ENCODE assay signal across 8 cellular contexts in the genomic region with DNA sequence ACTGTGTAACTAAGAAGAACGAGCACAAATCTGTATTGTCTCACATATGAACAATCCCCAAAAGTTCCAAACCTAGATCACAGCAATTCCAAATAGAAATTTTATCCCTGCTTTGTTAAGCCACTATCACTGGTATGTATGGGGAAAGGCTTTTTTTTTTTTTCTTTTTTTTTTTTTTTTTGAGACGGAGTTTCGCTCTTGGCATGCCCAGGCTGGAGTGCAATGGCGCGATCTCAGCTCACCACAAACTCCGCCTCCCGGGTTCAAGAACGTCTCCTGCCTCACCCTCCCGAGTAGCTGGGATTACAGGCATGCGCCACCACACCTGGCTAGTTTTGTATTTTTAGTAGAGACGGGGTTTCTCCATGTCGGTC. TPM values are rescaled to one million over a fixed set of nuclear protein-coding genes. Genes with fewer than 3 reads are reported as not detected.
DNase-seq lines count a peak whose midpoint lies in the region; ATAC-seq and TF ChIP-seq lines count a peak whose summit lies in the region.
"Not testable (repeated sequence)": the region's sequence is repeated elsewhere in the genome, so short reads cannot be mapped to it uniquely, and the experiment has no call there.

No MANE protein-coding gene starts in this region.

- intact Hi-C loops in activated CD4-positive, alpha-beta T cell treated with anti-CD3 and anti-CD28 coated beads for 36 hours (cut with DNase I, micrococcal nuclease) = loop anchor here (1.0 to 2.0 kb wide), 12 partner anchors 25 to 1048 kb away; partner anchors contain the start of genes BAG1 (in 2 of the 2), DNAJA1 (in 2 of the 2), NDUFB6 (in 2 of the 2) and SMU1 (in 2 of the 2)
- intact Hi-C loops in breast epithelium (cut with DNase I; ENCODE audit: low total_unique reads) = not testable (repeated sequence)

- CTCF ChIA-PET in activated CD4-positive, alpha-beta T cell treated with anti-CD3 and anti-CD28 coated beads for 36 hours (lab: Charles Lee) = interaction anchor here (0.9 kb wide), 2 partner anchors 31 to 420 kb away, joined by 3 to 4 read pairs; no protein-coding TSS in a partner anchor

- not testable (repeated sequence) for H3K36me3 ChIP-seq in breast epithelium
- peaks cover 8 to 14% of the 10 kb centered on the region in 2 donors for H3K36me3 ChIP-seq in mucosa of rectum (ENCODE audit: control insufficient read depth in 2 of 2, insufficient read depth in 2 of 2, low read length in 2 of 2)

- H3K4me3 Mint-ChIP-seq in activated CD4-positive, alpha-beta T cell treated with anti-CD3 and anti-CD28 coated beads for 36 hours = peak overlapping the region; percentile 98
- H3K4me3 Mint-ChIP-seq in glutamatergic neuron (ENCODE audit: unreplicated experiment) = peak overlapping the region; percentile 97

- H3K4me1 ChIP-seq in breast epithelium; mucosa of rectum (ENCODE audit: control insufficient read depth in 2 of 2, insufficient read depth in 2 of 2, low read length in 2 of 2): not testable (repeated sequence)

- peak; percentile 5 for ATAC-seq in GM19023 (IDR thresholded peaks at IDR 0.05; ENCODE audit: unreplicated experiment)
- not testable (repeated sequence) for ATAC-seq in activated CD4-positive, alpha-beta T cell treated with anti-CD3 and anti-CD28 coated beads for 36 hours

- H3K9me3 Mint-ChIP-seq in activated CD4-positive, alpha-beta T cell treated with anti-CD3 and anti-CD28 coated beads for 36 hours (ENCODE audit: low read depth) = not testable (repeated sequence)
- H3K9me3 Mint-ChIP-seq in glutamatergic neuron (ENCODE audit: unreplicated experiment) = peaks cover 14% of the 10 kb centered on the region

- TF ChIP-seq POLR2A in breast epithelium (IDR thresholded peaks at IDR 0.05) = not testable (repeated sequence)

- peak overlapping the region; percentile 96 for H3K27ac Mint-ChIP-seq in activated CD4-positive, alpha-beta T cell treated with anti-CD3 and anti-CD28 coated beads for 36 hours
- H3K27ac Mint-ChIP-seq in glutamatergic neuron (ENCODE audit: unreplicated experiment) = peak overlapping the region; percentile 96

- H3K4me1 Mint-ChIP-seq in activated CD4-positive, alpha-beta T cell treated with anti-CD3 and anti-CD28 coated beads for 36 hours = peaks cover 33% of the 10 kb centered on the region
- not testable (repeated sequence) for H3K4me1 Mint-ChIP-seq in glutamatergic neuron (ENCODE audit: low read depth, unreplicated experiment)

- POLR2A ChIA-PET in activated CD4-positive, alpha-beta T cell treated with anti-CD3 and anti-CD28 coated beads for 36 hours (lab: Charles Lee) = interaction anchor here (0.6 to 4.0 kb wide), 3 partner anchors 25 to 296 kb away, joined by 3 to 36 read pairs (median 3); partner anchors contain the start of gene DNAJA1

- H3K36me3 Mint-ChIP-seq in activated CD4-positive, alpha-beta T cell treated with anti-CD3 and anti-CD28 coated beads for 36 hours (ENCODE audit: low read depth) = peaks cover 37% of the 10 kb centered on the region
- H3K36me3 Mint-ChIP-seq in glutamatergic neuron (ENCODE audit: unreplicated experiment) = not testable (repeated sequence)

- H3K27me3 ChIP-seq in breast epithelium; mucosa of rectum (ENCODE audit: control insufficient read depth in 2 of 2, insufficient read depth in 2 of 2, low read length in 2 of 2): not testable (repeated sequence)

- in situ Hi-C loops in ACHN (cut with HindIII; ENCODE audit: low pct_ligation_motif_present, low pct_unique_long_range_greater_than_20kb, low sequenced_read_pairs) = not testable (repeated sequence)

- H3K9ac ChIP-seq in mucosa of rectum (ENCODE audit: low read depth in 1 of 2, low read length in 2 of 2) = peak overlapping the region; percentile 84 to 90

- H3K4me3 ChIP-seq in breast epithelium = peak overlapping the region; percentile 79 to 97 (median 84)
- H3K4me3 ChIP-seq in mucosa of rectum (ENCODE audit: low read length in 2 of 2) = peak overlapping the region; percentile 98 to 100

- peak; percentile 35 for DNase-seq in ACHN
- peak; percentile 8 for DNase-seq in NCI-H1694 (lab: John Stamatoyannopoulos, UW)
- peak; percentile 55 for DNase-seq in activated CD4-positive, alpha-beta T cell treated with anti-CD3 and anti-CD28 coated beads for 36 hours
- not testable (repeated sequence) for DNase-seq in breast epithelium (ENCODE audit: low spot score in 2 of 2); glutamatergic neuron
- peak; percentile 25 for DNase-seq in stimulated activated CD4-positive, alpha-beta T cell treated with anti-CD3 and anti-CD28 coated beads, Interleukin-12 subunit alpha, Interleukin-12 subunit beta, amount 100 ng/mL, for 4 hours

- peak overlapping the region; percentile 95 to 97 for H3K27ac ChIP-seq in breast epithelium
- H3K27ac ChIP-seq in mucosa of rectum (ENCODE audit: low read depth in 2 of 2, low read length in 2 of 2) = peak overlapping the region; percentile 87 to 91

- not testable (repeated sequence) for H3K27me3 Mint-ChIP-seq in activated CD4-positive, alpha-beta T cell treated with anti-CD3 and anti-CD28 coated beads for 36 hours; glutamatergic neuron (ENCODE audit: unreplicated experiment)

- not testable (repeated sequence) for TF ChIP-seq CTCF in breast epithelium (IDR thresholded peaks at IDR 0.05); glutamatergic neuron (IDR thresholded peaks at IDR 0.05; ENCODE audit: partially characterized antibody, unreplicated experiment)

- not testable (repeated sequence) for H3K9me3 ChIP-seq in breast epithelium; mucosa of rectum (ENCODE audit: control insufficient read depth in 2 of 2, low read length in 2 of 2)

RNA-seq across cellular contexts. Expression of gene APTX, which starts 0.8 kb away (rescaled TPM):
- total RNA-seq in activated CD4-positive, alpha-beta T cell treated with anti-CD3 and anti-CD28 coated beads for 36 hours = 10 to 100 TPM; 49.4 to 49.7 TPM
- total RNA-seq in breast epithelium (10 to 100 TPM; 24.8 to 34.1 (median 31.0) TPM), glutamatergic neuron (ENCODE audit: unreplicated experiment) (41.9 TPM)

RNA-seq across cellular contexts. Expression of gene DNAJA1, which starts 24.4 kb away (rescaled TPM):
- 100 to 1,000 TPM; 198 to 266 TPM for total RNA-seq in activated CD4-positive, alpha-beta T cell treated with anti-CD3 and anti-CD28 coated beads for 36 hours
- total RNA-seq in breast epithelium (100 to 1,000 TPM in 1 of 3 donors, 10 to 100 TPM in 2; 76.6 to 122 (median 89.5) TPM), glutamatergic neuron (ENCODE audit: unreplicated experiment) (249 TPM)
